13 cellular contexts compared by ENCODE assay signal in the genomic region with DNA sequence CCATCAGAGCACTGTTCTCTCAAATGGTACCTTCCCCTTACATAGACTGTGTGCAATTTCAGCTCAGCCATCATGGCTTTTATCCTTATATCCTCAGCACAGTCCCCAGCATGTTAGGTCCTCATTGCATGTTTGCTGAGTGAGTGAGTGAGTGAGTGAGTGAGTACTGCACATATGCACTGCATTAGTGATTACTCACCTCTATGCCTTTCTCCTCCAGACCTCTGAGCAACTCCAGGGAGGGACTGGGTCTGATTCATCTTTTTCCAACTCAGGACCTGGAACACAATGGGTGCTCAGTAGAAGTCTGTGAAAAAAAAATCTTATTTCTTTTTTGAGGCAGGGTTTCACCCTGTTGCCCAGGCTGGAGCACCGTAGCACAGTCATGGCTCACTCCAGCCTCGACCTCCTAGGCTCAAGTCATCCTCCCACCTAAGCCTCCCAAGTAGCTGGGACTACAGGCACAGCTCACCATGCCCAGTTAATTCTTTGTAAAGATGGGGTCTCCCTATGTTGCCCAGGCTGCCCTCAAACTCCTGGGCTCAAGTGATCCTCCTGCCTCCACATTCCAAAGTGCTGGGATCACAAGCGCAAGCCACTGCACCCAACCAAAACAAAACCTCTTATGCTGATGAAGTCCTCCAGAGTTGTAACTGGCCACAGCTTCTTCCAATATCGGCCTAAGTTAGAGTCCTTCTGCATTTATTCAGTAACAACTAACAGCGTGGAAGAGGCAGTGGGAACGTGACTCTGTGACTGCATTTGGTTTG. TPM values are rescaled to one million over a fixed set of nuclear protein-coding genes. Genes with fewer than 3 reads are reported as not detected.
DNase-seq lines count a peak whose midpoint lies in the region; ATAC-seq and TF ChIP-seq lines count a peak whose summit lies in the region.
"Had no signal": no experiment of that assay in that cellular context is flagged by ENCODE, and none has a peak within 500 bp of the region (broad histone marks: within the 10 kb centered on the region; RNA-seq: fewer than 3 reads in every experiment).

No MANE protein-coding gene starts in this region.

- H3K36me3 Mint-ChIP-seq in activated naive CD8-positive, alpha-beta T cell treated with anti-CD3 and anti-CD28 coated beads, Interleukin-2, amount 50 U/mL, for 24 hours (ENCODE audit: low read depth), result no peaks in the 10 kb centered on the region
- H3K36me3 Mint-ChIP-seq in activated naive CD8-positive, alpha-beta T cell treated with anti-CD3 and anti-CD28 coated beads for 36 hours, result no peaks in the 10 kb centered on the region
- H3K36me3 Mint-ChIP-seq: activated naive CD4-positive, alpha-beta T cell treated with anti-CD3 and anti-CD28 coated beads, Interleukin-2, amount 50 U/mL, for 24 hours had no signal

- no peak for DNase-seq in activated naive CD8-positive, alpha-beta T cell treated with anti-CD3 and anti-CD28 coated beads, Interleukin-2, amount 50 U/mL, for 24 hours
- no peak for DNase-seq in activated naive CD8-positive, alpha-beta T cell treated with anti-CD3 and anti-CD28 coated beads for 36 hours
- peak; percentile 28 for DNase-seq in SW480 (ENCODE audit: low spot score)
- DNase-seq in fibroblast of pulmonary artery (ENCODE audit: low read depth), result peak; percentile 83
- DNase-seq: activated CD4-positive, CD25-positive, alpha-beta regulatory T cell; NCI-H1105 treated with DMSO at 0.1 percent for 48 hours had no signal

- peaks cover 18% of the 10 kb centered on the region for H3K4me1 Mint-ChIP-seq in activated naive CD8-positive, alpha-beta T cell treated with anti-CD3 and anti-CD28 coated beads, Interleukin-2, amount 50 U/mL, for 24 hours
- H3K4me1 Mint-ChIP-seq in activated naive CD8-positive, alpha-beta T cell treated with anti-CD3 and anti-CD28 coated beads for 36 hours, result peaks cover 6% of the 10 kb centered on the region

- H3K9me3 Mint-ChIP-seq in activated naive CD8-positive, alpha-beta T cell treated with anti-CD3 and anti-CD28 coated beads, Interleukin-2, amount 50 U/mL, for 24 hours, result no peaks in the 10 kb centered on the region
- no peaks in the 10 kb centered on the region for H3K9me3 Mint-ChIP-seq in activated naive CD8-positive, alpha-beta T cell treated with anti-CD3 and anti-CD28 coated beads for 36 hours
- H3K9me3 Mint-ChIP-seq: activated naive CD4-positive, alpha-beta T cell treated with anti-CD3 and anti-CD28 coated beads, Interleukin-2, amount 50 U/mL, for 24 hours had no signal

- TF ChIP-seq CTCF in fibroblast of pulmonary artery (IDR thresholded peaks at IDR 0.05; ENCODE audit: low read length, missing control alignments), result no peak

- H3K4me3 ChIP-seq in fibroblast of pulmonary artery (replicated peaks; ENCODE audit: low read depth, low read length), result no peak overlapping the region

- H3K27ac Mint-ChIP-seq in activated naive CD8-positive, alpha-beta T cell treated with anti-CD3 and anti-CD28 coated beads, Interleukin-2, amount 50 U/mL, for 24 hours, result no peak overlapping the region
- H3K27ac Mint-ChIP-seq in activated naive CD8-positive, alpha-beta T cell treated with anti-CD3 and anti-CD28 coated beads for 36 hours, result no peak overlapping the region

- H3K27me3 Mint-ChIP-seq in activated naive CD8-positive, alpha-beta T cell treated with anti-CD3 and anti-CD28 coated beads, Interleukin-2, amount 50 U/mL, for 24 hours, result no peaks in the 10 kb centered on the region
- no peaks in the 10 kb centered on the region for H3K27me3 Mint-ChIP-seq in activated naive CD8-positive, alpha-beta T cell treated with anti-CD3 and anti-CD28 coated beads for 36 hours
- H3K27me3 Mint-ChIP-seq: activated naive CD4-positive, alpha-beta T cell treated with anti-CD3 and anti-CD28 coated beads, Interleukin-2, amount 50 U/mL, for 24 hours had no signal

- H3K4me3 Mint-ChIP-seq in activated naive CD8-positive, alpha-beta T cell treated with anti-CD3 and anti-CD28 coated beads, Interleukin-2, amount 50 U/mL, for 24 hours, result no peak overlapping the region
- no peak overlapping the region for H3K4me3 Mint-ChIP-seq in activated naive CD8-positive, alpha-beta T cell treated with anti-CD3 and anti-CD28 coated beads for 36 hours

- peak; percentile 60 for ATAC-seq in activated naive CD8-positive, alpha-beta T cell treated with anti-CD3 and anti-CD28 coated beads, Interleukin-2, amount 50 U/mL, for 24 hours
- no peak for ATAC-seq in HG03442 (IDR thresholded peaks at IDR 0.05; ENCODE audit: unreplicated experiment)
- ATAC-seq in GM18498 (IDR thresholded peaks at IDR 0.05; ENCODE audit: unreplicated experiment), result no peak
- no peak for ATAC-seq in GM18909 (IDR thresholded peaks at IDR 0.05; ENCODE audit: poor library complexity, unreplicated experiment)
- ATAC-seq in HG02588 (IDR thresholded peaks at IDR 0.05; ENCODE audit: unreplicated experiment), result no peak

RNA-seq across cellular contexts. Expression of a gene that starts 23.7 kb away (rescaled TPM):
- not detected for total RNA-seq in activated naive CD8-positive, alpha-beta T cell treated with anti-CD3 and anti-CD28 coated beads for 36 hours
- total RNA-seq: esophagus muscularis mucosa, sciatic nerve had no signal

RNA-seq across cellular contexts. Expression of a gene that starts 32.3 kb away (rescaled TPM):
- total RNA-seq in activated naive CD8-positive, alpha-beta T cell treated with anti-CD3 and anti-CD28 coated beads for 36 hours, result 10 to 100 TPM; 65.0 to 71.0 TPM

RNA-seq across cellular contexts. Expression of a gene that starts 32.8 kb away (rescaled TPM):
- 100 to 1,000 TPM; 139 to 144 TPM for total RNA-seq in activated naive CD8-positive, alpha-beta T cell treated with anti-CD3 and anti-CD28 coated beads for 36 hours

RNA-seq across cellular contexts. Expression of a gene that starts 33.0 kb away (rescaled TPM):
- 1 to 10 TPM; 2.5 to 2.6 TPM for total RNA-seq in activated naive CD8-positive, alpha-beta T cell treated with anti-CD3 and anti-CD28 coated beads for 36 hours

Comparison
In these comparisons a context has a peak if more than half of its experiments do, and no peak if none do; other contexts are left out.
1. DNase-seq: peak in SW480 (single experiment) and fibroblast of pulmonary artery (single experiment); none in activated naive CD8-positive, alpha-beta T cell treated with anti-CD3 and anti-CD28 coated beads, Interleukin-2, amount 50 U/mL, for 24 hours (single experiment) and activated naive CD8-positive, alpha-beta T cell treated with anti-CD3 and anti-CD28 coated beads for 36 hours (single experiment).